Comparison of ENCODE assay signal across 8 cellular contexts in the genomic region with DNA sequence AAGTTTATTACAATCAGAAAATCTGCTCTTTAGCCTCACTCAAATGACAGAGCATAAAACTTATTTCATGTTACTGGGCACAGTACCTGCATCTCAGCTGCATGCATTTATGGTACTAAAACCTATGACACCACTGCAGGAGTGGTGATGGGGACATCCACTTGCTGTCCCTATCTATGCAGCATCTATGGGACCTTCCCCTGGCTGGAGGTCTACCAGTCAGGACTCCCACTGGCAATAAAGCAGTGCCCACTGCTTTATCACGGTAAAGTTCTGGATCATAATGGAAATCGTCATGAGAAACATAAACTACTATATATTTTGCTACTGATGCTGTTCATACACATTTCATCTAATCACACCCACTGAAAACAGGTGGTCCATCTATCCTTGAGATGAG. TPM values are rescaled to one million over a fixed set of nuclear protein-coding genes. Genes with fewer than 3 reads are reported as not detected.
DNase-seq lines count a peak whose midpoint lies in the region; ATAC-seq and TF ChIP-seq lines count a peak whose summit lies in the region.

No MANE protein-coding gene starts in this region.

- H3K4me2 ChIP-seq in SU-DHL-6 (ENCODE audit: low read depth, low read length, poor library complexity, severe bottlenecking) = peak overlapping the region; percentile 44

- peaks cover 31 to 40% of the 10 kb centered on the region in 2 donors for H3K36me3 Mint-ChIP-seq in CD14-positive monocyte

- H2AFZ ChIP-seq in SU-DHL-6 (ENCODE audit: low read depth, low read length, severe bottlenecking) = no peak overlapping the region

- ATAC-seq in GM19023 (IDR thresholded peaks at IDR 0.05; ENCODE audit: unreplicated experiment) (no peak), HG03159 (IDR thresholded peaks at IDR 0.05; ENCODE audit: unreplicated experiment) (no peak)

- H3K27me3 Mint-ChIP-seq in CD14-positive monocyte (ENCODE audit: low read depth in 3 of 3) = peaks cover 0 to 5% (median 2%) of the 10 kb centered on the region in 3 donors

- H3K4me3 ChIP-seq in SU-DHL-6 (ENCODE audit: insufficient read depth, low read length, poor library complexity, severe bottlenecking) (no peak overlapping the region), epithelial cell of proximal tubule (ENCODE audit: low read depth, low read length) (peak overlapping the region; percentile 40), retinal pigment epithelial cell (ENCODE audit: low read length) (peak overlapping the region; percentile 25)

- no peaks in the 10 kb centered on the region for H3K27me3 ChIP-seq in SU-DHL-6 (ENCODE audit: low read length)

- peak overlapping the region; percentile 67 to 88 for H3K4me3 Mint-ChIP-seq in CD14-positive monocyte

- TF ChIP-seq CTCF in CD14-positive monocyte (IDR thresholded peaks at IDR 0.05) (no peak), SU-DHL-6 (IDR thresholded peaks at IDR 0.05; ENCODE audit: insufficient read depth, low read length, poor library complexity, severe bottlenecking) (no peak), epithelial cell of proximal tubule (conservative IDR thresholded peaks at IDR 0.05; ENCODE audit: low read depth, low read length) (no peak), retinal pigment epithelial cell (conservative IDR thresholded peaks at IDR 0.05; ENCODE audit: low read depth, low read length) (no peak)

- intact Hi-C loops in CD14-positive monocyte (cut with micrococcal nuclease) = no loop called here

- DNase-seq in CD14-positive monocyte (ENCODE audit: low spot score) (no peak), epithelial cell of proximal tubule (ENCODE audit: low read depth) (no peak), retinal pigment epithelial cell (ENCODE audit: low read depth) (no peak), DMS153 treated with DMSO at 0.1 percent for 48 hours (lab: John Stamatoyannopoulos, UW; ENCODE audit: unreplicated experiment) (no peak), NCI-H1436 (lab: John Stamatoyannopoulos, UW) (no peak)

- peaks cover 60% of the 10 kb centered on the region for H3K4me1 Mint-ChIP-seq in CD14-positive monocyte

- peaks cover 3 to 8% (median 5%) of the 10 kb centered on the region in 7 donors for H3K9me3 Mint-ChIP-seq in CD14-positive monocyte

- H3K9me3 ChIP-seq in SU-DHL-6 (ENCODE audit: insufficient read depth, low read length) = no peaks in the 10 kb centered on the region

- peak overlapping the region in 4 of 7 donors; percentile 71 to 93 (median 87) for H3K27ac Mint-ChIP-seq in CD14-positive monocyte

- H4K20me1 ChIP-seq in SU-DHL-6 (ENCODE audit: low read depth, low read length) = no peaks in the 10 kb centered on the region

- no peaks in the 10 kb centered on the region for H3K79me2 ChIP-seq in SU-DHL-6 (ENCODE audit: insufficient read depth, low read length)

- peaks cover 14% of the 10 kb centered on the region for H3F3A ChIP-seq in SU-DHL-6 (ENCODE audit: insufficient read depth)

- H3K36me3 ChIP-seq in SU-DHL-6 (ENCODE audit: low read length) = no peaks in the 10 kb centered on the region

- 0 out of 2 replicates have a peak overlapping the region, but pooled peaks have one; percentile 23 for H3K9ac ChIP-seq in SU-DHL-6 (ENCODE audit: low read length)

- peak overlapping the region; percentile 29; the same call in 1 of the 2 replicates for H3K27ac ChIP-seq in SU-DHL-6 (ENCODE audit: low read depth, low read length)

- no peaks in the 10 kb centered on the region for H3K9me2 ChIP-seq in SU-DHL-6 (replicated peaks; ENCODE audit: insufficient read depth, low read length)

RNA-seq across cellular contexts. Expression of a gene that starts 26.2 kb away (rescaled TPM):
- polyA plus RNA-seq in CD14-positive monocyte = 10 to 100 TPM; 82.6 to 85.2 TPM
- 67.1 and 86.3 TPM in 2 replicates for total RNA-seq in epithelial cell of proximal tubule

RNA-seq across cellular contexts. Expression of a gene that starts 39.1 kb away (rescaled TPM):
- polyA plus RNA-seq in CD14-positive monocyte = 1 to 10 TPM in 1 of 2 donors, under 1 TPM in 1; 0.40 to 1.5 TPM
- total RNA-seq in epithelial cell of proximal tubule = 2.6 and 13.8 TPM in 2 replicates
